1 cellular context compared by ENCODE assay signal in genomic region chr2:88735853-88736252, GRCh38.
TF ChIP-seq lines count a peak whose summit lies in the region.

No MANE protein-coding gene starts in this region.

TF ChIP-seq in K562, 482 proteins besides CTCF, POLR2A, EP300 and RAD21 (continued from another document and continues in another):
- TF ChIP-seq ZFP91 (CRISPR knock-in tag; IDR thresholded peaks at IDR 0.05) (no peak), ZNF592 (IDR thresholded peaks at IDR 0.05) (no peak), NRF1 (conservative IDR thresholded peaks at IDR 0.05 in 1 of 2, IDR thresholded peaks at IDR 0.05 in 1 of 2) (peak in 1 of 2 experiments; percentile 32; a peak in 1 of 4 replicates), MEIS2 (IDR thresholded peaks at IDR 0.05; ENCODE audit: partially characterized antibody) (peak; percentile 53), ZNF282 (CRISPR knock-in tag; IDR thresholded peaks at IDR 0.05) (no peak), ELF1 (tag; IDR thresholded peaks at IDR 0.05) (no peak), C11orf30 (IDR thresholded peaks at IDR 0.05; ENCODE audit: low read depth) (peak; percentile 78), SAP30 (IDR thresholded peaks at IDR 0.05; ENCODE audit: borderline replicate concordance, insufficient read depth, low read depth, low read length, poor library complexity, severe bottlenecking) (no peak), ZNF512 (tag; IDR thresholded peaks at IDR 0.05) (no peak), HOMEZ (CRISPR knock-in tag; IDR thresholded peaks at IDR 0.05) (no peak), GTF2B (IDR thresholded peaks at IDR 0.05; ENCODE audit: extremely low read depth, insufficient read length) (no peak), ZNF408 (CRISPR knock-in tag; IDR thresholded peaks at IDR 0.05; ENCODE audit: low read depth) (no peak), FOSL1 (tag; conservative IDR thresholded peaks at IDR 0.05) (no peak), TBP (optimal IDR thresholded peaks at IDR 0.05; ENCODE audit: low read depth, low read length) (no peak), ZNF398 (CRISPR knock-in tag; IDR thresholded peaks at IDR 0.05) (no peak), ZBTB40 (IDR thresholded peaks at IDR 0.05) (no peak), ZBTB40 (CRISPR knock-in tag; IDR thresholded peaks at IDR 0.05) (no peak), ZNF79 (CRISPR knock-in tag; IDR thresholded peaks at IDR 0.05; ENCODE audit: low read depth) (no peak), SAFB (IDR thresholded peaks at IDR 0.05; ENCODE audit: borderline replicate concordance, low read depth, low read length) (no peak), SRSF9 (IDR thresholded peaks at IDR 0.05; ENCODE audit: borderline replicate concordance, low read depth, low read length) (no peak), EGR1 (conservative IDR thresholded peaks at IDR 0.05) (peak; percentile 54; the same call in 1 of the 2 replicates), RBFOX2 (IDR thresholded peaks at IDR 0.05; ENCODE audit: low read depth, low read length) (no peak), RBM34 (IDR thresholded peaks at IDR 0.05; ENCODE audit: borderline replicate concordance, insufficient read depth, low read length) (no peak), ELK3 (CRISPR knock-in tag; IDR thresholded peaks at IDR 0.05) (no peak), ZNF277 (CRISPR knock-in tag; IDR thresholded peaks at IDR 0.05; ENCODE audit: borderline replicate concordance) (no peak), TEAD1 (CRISPR knock-in tag; IDR thresholded peaks at IDR 0.05) (no peak), SRF (CRISPR knock-in tag; IDR thresholded peaks at IDR 0.05) (no peak), TCF7L2 (IDR thresholded peaks at IDR 0.05; ENCODE audit: low read depth, low read length) (no peak), RCOR1 (IDR thresholded peaks at IDR 0.05; ENCODE audit: borderline replicate concordance in 1 of 2, low read depth in 2 of 2, low read length in 2 of 2) (peak in 1 of 2 experiments; percentile 25; a peak in 1 of 4 replicates), RBM15 (IDR thresholded peaks at IDR 0.05; ENCODE audit: insufficient read depth, low read length) (no peak)
